1 cellular context compared by ENCODE assay signal in the genomic region with DNA sequence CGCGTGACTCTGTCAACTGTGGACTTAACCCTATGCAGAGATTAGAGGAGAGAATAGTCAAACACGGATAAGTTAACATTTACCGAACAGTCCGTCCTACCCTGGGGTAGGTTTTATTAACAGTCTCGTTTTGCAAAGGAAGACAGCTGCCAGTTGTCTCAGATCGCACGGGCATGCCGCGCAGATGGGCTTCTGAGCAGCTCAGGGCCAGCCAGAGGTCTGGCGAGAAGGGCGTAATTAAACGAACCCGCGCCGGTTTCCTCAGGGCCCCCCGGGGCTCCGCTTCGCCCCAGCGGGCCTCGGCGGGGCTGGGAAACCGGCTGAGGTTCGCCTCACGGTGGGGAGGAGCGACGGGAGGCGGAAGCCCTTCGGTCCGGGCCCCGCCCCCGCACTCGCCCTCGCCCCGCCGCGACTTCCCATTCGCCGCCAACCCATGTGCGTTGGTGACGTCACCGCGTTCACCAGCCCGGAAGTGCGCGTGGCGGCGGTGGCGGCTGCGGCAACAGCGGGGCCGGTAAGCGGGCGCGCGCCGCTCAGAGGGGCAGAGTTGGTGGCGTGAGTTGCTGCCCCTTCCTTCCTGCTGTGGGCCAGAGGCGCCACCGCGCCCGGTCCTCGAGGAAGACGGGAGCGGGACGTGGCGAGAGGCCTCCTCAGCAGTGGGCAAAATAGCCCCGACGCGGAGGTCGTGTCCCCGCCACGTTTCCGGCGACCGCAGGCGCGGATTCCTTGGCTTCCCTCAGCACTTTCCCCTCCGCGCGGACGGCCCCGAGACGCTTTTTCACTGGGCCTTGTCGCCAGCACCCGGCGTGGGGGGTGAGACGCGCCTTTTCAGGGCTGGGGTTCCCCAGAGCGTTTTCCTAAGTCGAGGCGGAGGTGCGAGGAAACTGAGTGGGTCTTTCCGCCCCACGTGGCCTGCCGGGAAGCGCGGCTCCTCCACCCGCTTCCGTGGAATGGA.
A peak's percentile ranks its signal among the peaks of the same experiment; 100 is the strongest.
TF ChIP-seq lines count a peak whose summit lies in the region.

Gene TRNT1 (plus strand): TSS at position 464 of the 955 bp plus-strand sequence. CDS start 2,101 bp downstream, outside the sequence.

TF ChIP-seq in HepG2, 621 proteins besides CTCF, POLR2A, EP300 and RAD21 (continued from another document and continues in another):
- TF ChIP-seq, protein P1, sequence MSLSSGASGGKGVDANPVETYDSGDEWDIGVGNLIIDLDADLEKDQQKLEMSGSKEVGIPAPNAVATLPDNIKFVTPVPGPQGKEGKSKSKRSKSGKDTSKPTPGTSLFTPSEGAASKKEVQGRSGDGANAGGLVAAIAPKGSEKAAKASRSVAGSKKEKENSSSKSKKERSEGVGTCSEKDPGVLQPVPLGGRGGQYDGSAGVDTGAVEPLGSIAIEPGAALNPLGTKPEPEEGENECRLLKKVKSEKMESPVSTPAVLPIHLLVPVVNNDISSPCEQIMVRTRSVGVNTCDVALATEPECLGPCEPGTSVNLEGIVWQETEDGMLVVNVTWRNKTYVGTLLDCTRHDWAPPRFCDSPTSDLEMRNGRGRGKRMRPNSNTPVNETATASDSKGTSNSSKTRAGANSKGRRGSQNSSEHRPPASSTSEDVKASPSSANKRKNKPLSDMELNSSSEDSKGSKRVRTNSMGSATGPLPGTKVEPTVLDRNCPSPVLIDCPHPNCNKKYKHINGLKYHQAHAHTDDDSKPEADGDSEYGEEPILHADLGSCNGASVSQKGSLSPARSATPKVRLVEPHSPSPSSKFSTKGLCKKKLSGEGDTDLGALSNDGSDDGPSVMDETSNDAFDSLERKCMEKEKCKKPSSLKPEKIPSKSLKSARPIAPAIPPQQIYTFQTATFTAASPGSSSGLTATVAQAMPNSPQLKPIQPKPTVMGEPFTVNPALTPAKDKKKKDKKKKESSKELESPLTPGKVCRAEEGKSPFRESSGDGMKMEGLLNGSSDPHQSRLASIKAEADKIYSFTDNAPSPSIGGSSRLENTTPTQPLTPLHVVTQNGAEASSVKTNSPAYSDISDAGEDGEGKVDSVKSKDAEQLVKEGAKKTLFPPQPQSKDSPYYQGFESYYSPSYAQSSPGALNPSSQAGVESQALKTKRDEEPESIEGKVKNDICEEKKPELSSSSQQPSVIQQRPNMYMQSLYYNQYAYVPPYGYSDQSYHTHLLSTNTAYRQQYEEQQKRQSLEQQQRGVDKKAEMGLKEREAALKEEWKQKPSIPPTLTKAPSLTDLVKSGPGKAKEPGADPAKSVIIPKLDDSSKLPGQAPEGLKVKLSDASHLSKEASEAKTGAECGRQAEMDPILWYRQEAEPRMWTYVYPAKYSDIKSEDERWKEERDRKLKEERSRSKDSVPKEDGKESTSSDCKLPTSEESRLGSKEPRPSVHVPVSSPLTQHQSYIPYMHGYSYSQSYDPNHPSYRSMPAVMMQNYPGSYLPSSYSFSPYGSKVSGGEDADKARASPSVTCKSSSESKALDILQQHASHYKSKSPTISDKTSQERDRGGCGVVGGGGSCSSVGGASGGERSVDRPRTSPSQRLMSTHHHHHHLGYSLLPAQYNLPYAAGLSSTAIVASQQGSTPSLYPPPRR (CRISPR knock-in tag; IDR thresholded peaks at IDR 0.05; ENCODE audit: borderline replicate concordance), result no peak
- TF ChIP-seq ZBTB10 (CRISPR knock-in tag; IDR thresholded peaks at IDR 0.05; ENCODE audit: borderline replicate concordance) (no peak), TAF1 (CRISPR knock-in tag; IDR thresholded peaks at IDR 0.05) (peak; percentile 95), ZNF451 (CRISPR knock-in tag; IDR thresholded peaks at IDR 0.05) (no peak; the same call in none of the 2 replicates), ZFAT (CRISPR knock-in tag; conservative IDR thresholded peaks at IDR 0.05) (peak; percentile 84; the same call in 1 of the 2 replicates), NR3C1 (CRISPR knock-in tag; IDR thresholded peaks at IDR 0.05) (no peak), SETDB1 (CRISPR knock-in tag; IDR thresholded peaks at IDR 0.05; ENCODE audit: borderline replicate concordance) (no peak), ZNF333 (CRISPR knock-in tag; IDR thresholded peaks at IDR 0.05; ENCODE audit: borderline replicate concordance) (no peak), FOXO4 (CRISPR knock-in tag; conservative IDR thresholded peaks at IDR 0.05) (no peak), KAT2B (IDR thresholded peaks at IDR 0.05; ENCODE audit: borderline replicate concordance, low read depth, low read length) (no peak), ZNF773 (CRISPR knock-in tag; IDR thresholded peaks at IDR 0.05; ENCODE audit: borderline replicate concordance) (peak; percentile 11; the same call in 1 of the 2 replicates), ZNF775 (CRISPR knock-in tag; IDR thresholded peaks at IDR 0.05; ENCODE audit: borderline replicate concordance) (no peak), NFYC (CRISPR knock-in tag; IDR thresholded peaks at IDR 0.05) (peak; percentile 85), UBTF (CRISPR knock-in tag; IDR thresholded peaks at IDR 0.05) (peak; percentile 73), ZNF557 (CRISPR knock-in tag; IDR thresholded peaks at IDR 0.05) (no peak), TBL1XR1 (IDR thresholded peaks at IDR 0.05; ENCODE audit: borderline replicate concordance, low read length, partially characterized antibody) (no peak)
- TF ChIP-seq, protein P2, sequence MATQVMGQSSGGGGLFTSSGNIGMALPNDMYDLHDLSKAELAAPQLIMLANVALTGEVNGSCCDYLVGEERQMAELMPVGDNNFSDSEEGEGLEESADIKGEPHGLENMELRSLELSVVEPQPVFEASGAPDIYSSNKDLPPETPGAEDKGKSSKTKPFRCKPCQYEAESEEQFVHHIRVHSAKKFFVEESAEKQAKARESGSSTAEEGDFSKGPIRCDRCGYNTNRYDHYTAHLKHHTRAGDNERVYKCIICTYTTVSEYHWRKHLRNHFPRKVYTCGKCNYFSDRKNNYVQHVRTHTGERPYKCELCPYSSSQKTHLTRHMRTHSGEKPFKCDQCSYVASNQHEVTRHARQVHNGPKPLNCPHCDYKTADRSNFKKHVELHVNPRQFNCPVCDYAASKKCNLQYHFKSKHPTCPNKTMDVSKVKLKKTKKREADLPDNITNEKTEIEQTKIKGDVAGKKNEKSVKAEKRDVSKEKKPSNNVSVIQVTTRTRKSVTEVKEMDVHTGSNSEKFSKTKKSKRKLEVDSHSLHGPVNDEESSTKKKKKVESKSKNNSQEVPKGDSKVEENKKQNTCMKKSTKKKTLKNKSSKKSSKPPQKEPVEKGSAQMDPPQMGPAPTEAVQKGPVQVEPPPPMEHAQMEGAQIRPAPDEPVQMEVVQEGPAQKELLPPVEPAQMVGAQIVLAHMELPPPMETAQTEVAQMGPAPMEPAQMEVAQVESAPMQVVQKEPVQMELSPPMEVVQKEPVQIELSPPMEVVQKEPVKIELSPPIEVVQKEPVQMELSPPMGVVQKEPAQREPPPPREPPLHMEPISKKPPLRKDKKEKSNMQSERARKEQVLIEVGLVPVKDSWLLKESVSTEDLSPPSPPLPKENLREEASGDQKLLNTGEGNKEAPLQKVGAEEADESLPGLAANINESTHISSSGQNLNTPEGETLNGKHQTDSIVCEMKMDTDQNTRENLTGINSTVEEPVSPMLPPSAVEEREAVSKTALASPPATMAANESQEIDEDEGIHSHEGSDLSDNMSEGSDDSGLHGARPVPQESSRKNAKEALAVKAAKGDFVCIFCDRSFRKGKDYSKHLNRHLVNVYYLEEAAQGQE (IDR thresholded peaks at IDR 0.05; ENCODE audit: borderline replicate concordance in 1 of 2, low read depth in 1 of 2, low read length in 2 of 2), result no peak
- TF ChIP-seq, protein P3, sequence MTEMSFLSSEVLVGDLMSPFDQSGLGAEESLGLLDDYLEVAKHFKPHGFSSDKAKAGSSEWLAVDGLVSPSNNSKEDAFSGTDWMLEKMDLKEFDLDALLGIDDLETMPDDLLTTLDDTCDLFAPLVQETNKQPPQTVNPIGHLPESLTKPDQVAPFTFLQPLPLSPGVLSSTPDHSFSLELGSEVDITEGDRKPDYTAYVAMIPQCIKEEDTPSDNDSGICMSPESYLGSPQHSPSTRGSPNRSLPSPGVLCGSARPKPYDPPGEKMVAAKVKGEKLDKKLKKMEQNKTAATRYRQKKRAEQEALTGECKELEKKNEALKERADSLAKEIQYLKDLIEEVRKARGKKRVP (CRISPR knock-in tag; IDR thresholded peaks at IDR 0.05), result peak in 1 of 2 experiments; percentile 82; a peak in 2 of 4 replicates
- TF ChIP-seq, protein P4, sequence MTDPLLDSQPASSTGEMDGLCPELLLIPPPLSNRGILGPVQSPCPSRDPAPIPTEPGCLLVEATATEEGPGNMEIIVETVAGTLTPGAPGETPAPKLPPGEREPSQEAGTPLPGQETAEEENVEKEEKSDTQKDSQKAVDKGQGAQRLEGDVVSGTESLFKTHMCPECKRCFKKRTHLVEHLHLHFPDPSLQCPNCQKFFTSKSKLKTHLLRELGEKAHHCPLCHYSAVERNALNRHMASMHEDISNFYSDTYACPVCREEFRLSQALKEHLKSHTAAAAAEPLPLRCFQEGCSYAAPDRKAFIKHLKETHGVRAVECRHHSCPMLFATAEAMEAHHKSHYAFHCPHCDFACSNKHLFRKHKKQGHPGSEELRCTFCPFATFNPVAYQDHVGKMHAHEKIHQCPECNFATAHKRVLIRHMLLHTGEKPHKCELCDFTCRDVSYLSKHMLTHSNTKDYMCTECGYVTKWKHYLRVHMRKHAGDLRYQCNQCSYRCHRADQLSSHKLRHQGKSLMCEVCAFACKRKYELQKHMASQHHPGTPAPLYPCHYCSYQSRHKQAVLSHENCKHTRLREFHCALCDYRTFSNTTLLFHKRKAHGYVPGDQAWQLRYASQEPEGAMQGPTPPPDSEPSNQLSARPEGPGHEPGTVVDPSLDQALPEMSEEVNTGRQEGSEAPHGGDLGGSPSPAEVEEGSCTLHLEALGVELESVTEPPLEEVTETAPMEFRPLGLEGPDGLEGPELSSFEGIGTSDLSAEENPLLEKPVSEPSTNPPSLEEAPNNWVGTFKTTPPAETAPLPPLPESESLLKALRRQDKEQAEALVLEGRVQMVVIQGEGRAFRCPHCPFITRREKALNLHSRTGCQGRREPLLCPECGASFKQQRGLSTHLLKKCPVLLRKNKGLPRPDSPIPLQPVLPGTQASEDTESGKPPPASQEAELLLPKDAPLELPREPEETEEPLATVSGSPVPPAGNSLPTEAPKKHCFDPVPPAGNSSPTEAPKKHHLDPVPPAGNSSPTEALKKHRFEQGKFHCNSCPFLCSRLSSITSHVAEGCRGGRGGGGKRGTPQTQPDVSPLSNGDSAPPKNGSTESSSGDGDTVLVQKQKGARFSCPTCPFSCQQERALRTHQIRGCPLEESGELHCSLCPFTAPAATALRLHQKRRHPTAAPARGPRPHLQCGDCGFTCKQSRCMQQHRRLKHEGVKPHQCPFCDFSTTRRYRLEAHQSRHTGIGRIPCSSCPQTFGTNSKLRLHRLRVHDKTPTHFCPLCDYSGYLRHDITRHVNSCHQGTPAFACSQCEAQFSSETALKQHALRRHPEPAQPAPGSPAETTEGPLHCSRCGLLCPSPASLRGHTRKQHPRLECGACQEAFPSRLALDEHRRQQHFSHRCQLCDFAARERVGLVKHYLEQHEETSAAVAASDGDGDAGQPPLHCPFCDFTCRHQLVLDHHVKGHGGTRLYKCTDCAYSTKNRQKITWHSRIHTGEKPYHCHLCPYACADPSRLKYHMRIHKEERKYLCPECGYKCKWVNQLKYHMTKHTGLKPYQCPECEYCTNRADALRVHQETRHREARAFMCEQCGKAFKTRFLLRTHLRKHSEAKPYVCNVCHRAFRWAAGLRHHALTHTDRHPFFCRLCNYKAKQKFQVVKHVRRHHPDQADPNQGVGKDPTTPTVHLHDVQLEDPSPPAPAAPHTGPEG (CRISPR knock-in tag; IDR thresholded peaks at IDR 0.05), result peak; percentile 36; the same call in 1 of the 2 replicates
